Comparison of ENCODE assay signal across 26 cellular contexts in the genomic region with DNA sequence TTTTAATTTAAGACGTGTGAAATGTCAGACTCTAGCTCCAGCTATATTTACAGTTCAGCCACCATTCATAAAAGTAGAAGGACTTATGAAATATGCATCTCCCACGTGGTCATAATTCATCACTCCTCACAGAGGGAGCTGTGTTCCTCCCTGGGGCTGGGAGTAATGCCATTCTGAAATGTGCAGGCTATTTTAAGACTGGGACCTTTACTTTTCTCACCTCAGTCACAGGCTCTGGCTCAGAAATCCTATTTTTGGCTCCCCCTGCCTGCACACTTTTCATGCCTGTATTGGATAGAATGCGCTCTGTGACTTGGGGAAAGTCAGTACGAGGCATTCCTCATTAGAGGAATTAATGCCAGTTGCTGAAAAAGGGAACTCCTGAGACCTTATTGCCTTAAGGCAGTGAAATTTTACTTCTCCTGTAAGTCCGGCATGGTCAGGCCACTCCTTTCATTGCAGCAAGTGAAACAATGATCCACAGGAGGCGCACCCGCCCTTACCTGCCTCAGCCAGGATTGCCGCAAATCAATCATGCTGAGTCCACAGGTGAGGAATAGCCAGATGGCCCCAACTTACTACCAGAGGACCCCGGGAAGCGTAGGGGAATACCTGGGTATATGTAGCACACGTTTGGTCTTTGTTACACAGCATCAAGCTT.
DNase-seq lines count a peak whose midpoint lies in the region; ATAC-seq, FAIRE-seq and TF ChIP-seq lines count a peak whose summit lies in the region.
"Had no signal": no experiment of that assay in that cellular context is flagged by ENCODE, and none has a peak within 500 bp of the region (broad histone marks: within the 10 kb centered on the region; RNA-seq: fewer than 3 reads in every experiment).

No MANE protein-coding gene starts in this region.

- no peak for FAIRE-seq in urothelium cell line (lab: Jason Lieb, UNC)
- FAIRE-seq: HepG2 had no signal

- H3K27me3 ChIP-seq in right atrium auricular region (no peaks in the 10 kb centered on the region), heart right ventricle (no peaks in the 10 kb centered on the region)
- H3K27me3 ChIP-seq: colonic mucosa had no signal

- no peaks in the 10 kb centered on the region for H3K9me3 Mint-ChIP-seq in type B pancreatic cell
- H3K9me3 Mint-ChIP-seq in activated T-helper 2 cell treated with anti-CD3 and anti-CD28 coated beads, Interferon-gamma antibody, Interleukin-2, Interleukin-4, amounts not matched to agents 10 μg/mL and 5 μg/mL and 100 μg/mL, durations not matched to agents 14 hours and 24 hours and 36 hours: no peaks in the 10 kb centered on the region
- H3K9me3 Mint-ChIP-seq: activated CD4-positive, alpha-beta memory T cell treated with anti-CD3 and anti-CD28 coated beads, Interleukin-2, amount 10 ng/mL, durations not matched to agents 7 days and 5 days had no signal

- 62 to 66% methylated on average over 11 of the region's 11 CpGs for WGBS in heart right ventricle, 2 donors

- H3K36me3 Mint-ChIP-seq in type B pancreatic cell: no peaks in the 10 kb centered on the region
- no peaks in the 10 kb centered on the region for H3K36me3 Mint-ChIP-seq in activated T-helper 2 cell treated with anti-CD3 and anti-CD28 coated beads, Interferon-gamma antibody, Interleukin-2, Interleukin-4, amounts not matched to agents 10 μg/mL and 5 μg/mL and 100 μg/mL, durations not matched to agents 14 hours and 24 hours and 36 hours (ENCODE audit: low read depth)
- H3K36me3 Mint-ChIP-seq: activated naive CD8-positive, alpha-beta T cell treated with anti-CD3 and anti-CD28 coated beads, Interleukin-2, amount 10 ng/mL, durations not matched to agents 7 days and 5 days; CD8-positive, alpha-beta T cell; naive B cell had no signal

- peak overlapping the region; percentile 5 for H3K4me3 Mint-ChIP-seq in type B pancreatic cell
- no peak overlapping the region for H3K4me3 Mint-ChIP-seq in activated T-helper 2 cell treated with anti-CD3 and anti-CD28 coated beads, Interferon-gamma antibody, Interleukin-2, Interleukin-4, amounts not matched to agents 10 μg/mL and 5 μg/mL and 100 μg/mL, durations not matched to agents 14 hours and 24 hours and 36 hours (ENCODE audit: low read depth)
- H3K4me3 Mint-ChIP-seq: activated CD4-positive, alpha-beta memory T cell treated with anti-CD3 and anti-CD28 coated beads, Interleukin-2, amount 10 ng/mL, durations not matched to agents 7 days and 5 days; activated naive CD8-positive, alpha-beta T cell treated with anti-CD3 and anti-CD28 coated beads, Interleukin-2, amount 10 ng/mL, durations not matched to agents 7 days and 5 days; CD8-positive, alpha-beta T cell; naive B cell had no signal

- peak; percentile 83 for ATAC-seq in Right ventricle myocardium inferior
- ATAC-seq in heart right ventricle: peak; percentile 63 to 99 (median 84)
- ATAC-seq: CD8-positive, alpha-beta T cell; HepG2; upper lobe of right lung had no signal

- peaks cover 0 to 5% of the 10 kb centered on the region in 2 donors for H3K4me1 ChIP-seq in right atrium auricular region
- H3K4me1 ChIP-seq in heart right ventricle: peaks cover 0 to 7% (median 0%) of the 10 kb centered on the region in 9 donors
- H3K4me1 ChIP-seq: colonic mucosa, upper lobe of right lung had no signal

- H3K27me3 Mint-ChIP-seq in type B pancreatic cell: peaks cover 5% of the 10 kb centered on the region
- H3K27me3 Mint-ChIP-seq in activated T-helper 2 cell treated with anti-CD3 and anti-CD28 coated beads, Interferon-gamma antibody, Interleukin-2, Interleukin-4, amounts not matched to agents 10 μg/mL and 5 μg/mL and 100 μg/mL, durations not matched to agents 14 hours and 24 hours and 36 hours (ENCODE audit: low read depth): peaks cover 7% of the 10 kb centered on the region
- H3K27me3 Mint-ChIP-seq: naive B cell had no signal

- intact Hi-C loops in Right ventricle myocardium inferior (cut with DNase I): no loop called here
- intact Hi-C loops in heart right ventricle (cut with DNase I): no loop called here
- intact Hi-C loops in activated T-helper 2 cell treated with anti-CD3 and anti-CD28 coated beads, Interferon-gamma antibody, Interleukin-2, Interleukin-4, amounts not matched to agents 10 μg/mL and 5 μg/mL and 100 μg/mL, durations not matched to agents 14 hours and 24 hours and 36 hours (cut with micrococcal nuclease): no loop called here

- H3K9me3 ChIP-seq in right atrium auricular region: peaks cover 0 to 17% of the 10 kb centered on the region in 2 donors
- H3K9me3 ChIP-seq in heart right ventricle: peaks cover 0 to 23% (median 10%) of the 10 kb centered on the region in 11 donors
- H3K9me3 ChIP-seq: colonic mucosa, upper lobe of right lung had no signal

- H3K27ac Mint-ChIP-seq in type B pancreatic cell: peak overlapping the region; percentile 65
- no peak overlapping the region for H3K27ac Mint-ChIP-seq in activated T-helper 2 cell treated with anti-CD3 and anti-CD28 coated beads, Interferon-gamma antibody, Interleukin-2, Interleukin-4, amounts not matched to agents 10 μg/mL and 5 μg/mL and 100 μg/mL, durations not matched to agents 14 hours and 24 hours and 36 hours
- H3K27ac Mint-ChIP-seq: activated CD4-positive, alpha-beta memory T cell treated with anti-CD3 and anti-CD28 coated beads, Interleukin-2, amount 10 ng/mL, durations not matched to agents 7 days and 5 days; activated naive CD8-positive, alpha-beta T cell treated with anti-CD3 and anti-CD28 coated beads, Interleukin-2, amount 10 ng/mL, durations not matched to agents 7 days and 5 days; CD8-positive, alpha-beta T cell; naive B cell had no signal

- no peak overlapping the region for H3K4me3 ChIP-seq in right atrium auricular region
- H3K4me3 ChIP-seq in cardiac fibroblast (replicated peaks in 1 of 2; ENCODE audit: low read depth in 2 of 2, low read length in 2 of 2): no peak overlapping the region
- no peak overlapping the region for H3K4me3 ChIP-seq in heart right ventricle
- H3K4me3 ChIP-seq: colonic mucosa, smooth muscle cell, upper lobe of right lung had no signal

- DNase-seq in Right ventricle myocardium inferior (ENCODE audit: missing footprints) (no peak), right atrium auricular region (ENCODE audit: low spot score) (no peak), cardiac fibroblast (ENCODE audit: low read depth in 2 of 2) (peak in 1 of 2 donors; percentile 51), heart right ventricle (peak in 1 of 2 donors; percentile 11), type B pancreatic cell (ENCODE audit: extremely low spot score, unreplicated experiment) (no peak), urothelium cell line (ENCODE audit: low spot score) (no peak), NCI-H446 treated with DMSO at 0.1 percent for 48 hours (lab: John Stamatoyannopoulos, UW) (no peak)
- no peak for DNase-seq in activated T-helper 2 cell treated with anti-CD3 and anti-CD28 coated beads, Interferon-gamma antibody, Interleukin-2, Interleukin-4, amounts not matched to agents 10 μg/mL and 5 μg/mL and 100 μg/mL, durations not matched to agents 14 hours and 24 hours and 36 hours (ENCODE audit: low spot score)
- DNase-seq: activated CD4-positive, alpha-beta memory T cell treated with anti-CD3 and anti-CD28 coated beads, Interleukin-2, amount 10 ng/mL, durations not matched to agents 7 days and 5 days; activated CD4-positive, CD25-positive, alpha-beta regulatory T cell; activated naive CD8-positive, alpha-beta T cell treated with anti-CD3 and anti-CD28 coated beads, Interleukin-2, amount 10 ng/mL, durations not matched to agents 7 days and 5 days; CD8-positive, alpha-beta T cell; colonic mucosa; DMS 273 treated with DMSO at 0.1 percent for 48 hours; mesendoderm; naive B cell; NCI-H1048; NCI-H1930; NCI-H69; stimulated activated CD4-positive, alpha-beta T cell treated with anti-CD3 and anti-CD28 coated beads, Interleukin-2, amount 100 ng/mL, for 24 hours; substantia nigra; SW 1271; upper lobe of right lung had no signal

- TF ChIP-seq CTCF in right atrium auricular region (IDR thresholded peaks at IDR 0.05) (peak in 1 of 2 donors; percentile 40), cardiac fibroblast (IDR thresholded peaks at IDR 0.05; ENCODE audit: low read depth, low read length) (peak; percentile 17), heart right ventricle (IDR thresholded peaks at IDR 0.05) (peak in 5 of 9 donors; percentile 9 to 41 (median 15)), type B pancreatic cell (conservative IDR thresholded peaks at IDR 0.05) (no peak)

- peak overlapping the region in 1 of 2 donors; percentile 46 for H3K27ac ChIP-seq in right atrium auricular region
- H3K27ac ChIP-seq in heart right ventricle: peak overlapping the region in 2 of 10 donors; percentile 38 to 52
- H3K27ac ChIP-seq: colonic mucosa, HL-60, upper lobe of right lung had no signal

- H3K4me1 Mint-ChIP-seq in type B pancreatic cell (ENCODE audit: unreplicated experiment): no peaks in the 10 kb centered on the region
- H3K4me1 Mint-ChIP-seq in activated T-helper 2 cell treated with anti-CD3 and anti-CD28 coated beads, Interferon-gamma antibody, Interleukin-2, Interleukin-4, amounts not matched to agents 10 μg/mL and 5 μg/mL and 100 μg/mL, durations not matched to agents 14 hours and 24 hours and 36 hours (ENCODE audit: low read depth): no peaks in the 10 kb centered on the region
- H3K4me1 Mint-ChIP-seq: activated CD4-positive, alpha-beta memory T cell treated with anti-CD3 and anti-CD28 coated beads, Interleukin-2, amount 10 ng/mL, durations not matched to agents 7 days and 5 days; activated naive CD8-positive, alpha-beta T cell treated with anti-CD3 and anti-CD28 coated beads, Interleukin-2, amount 10 ng/mL, durations not matched to agents 7 days and 5 days; naive B cell had no signal

- no peaks in the 10 kb centered on the region for H3K36me3 ChIP-seq in right atrium auricular region
- no peaks in the 10 kb centered on the region for H3K36me3 ChIP-seq in heart right ventricle
- H3K36me3 ChIP-seq: colonic mucosa, upper lobe of right lung had no signal
